Comparison of ENCODE assay signal across 8 cellular contexts in the genomic region with DNA sequence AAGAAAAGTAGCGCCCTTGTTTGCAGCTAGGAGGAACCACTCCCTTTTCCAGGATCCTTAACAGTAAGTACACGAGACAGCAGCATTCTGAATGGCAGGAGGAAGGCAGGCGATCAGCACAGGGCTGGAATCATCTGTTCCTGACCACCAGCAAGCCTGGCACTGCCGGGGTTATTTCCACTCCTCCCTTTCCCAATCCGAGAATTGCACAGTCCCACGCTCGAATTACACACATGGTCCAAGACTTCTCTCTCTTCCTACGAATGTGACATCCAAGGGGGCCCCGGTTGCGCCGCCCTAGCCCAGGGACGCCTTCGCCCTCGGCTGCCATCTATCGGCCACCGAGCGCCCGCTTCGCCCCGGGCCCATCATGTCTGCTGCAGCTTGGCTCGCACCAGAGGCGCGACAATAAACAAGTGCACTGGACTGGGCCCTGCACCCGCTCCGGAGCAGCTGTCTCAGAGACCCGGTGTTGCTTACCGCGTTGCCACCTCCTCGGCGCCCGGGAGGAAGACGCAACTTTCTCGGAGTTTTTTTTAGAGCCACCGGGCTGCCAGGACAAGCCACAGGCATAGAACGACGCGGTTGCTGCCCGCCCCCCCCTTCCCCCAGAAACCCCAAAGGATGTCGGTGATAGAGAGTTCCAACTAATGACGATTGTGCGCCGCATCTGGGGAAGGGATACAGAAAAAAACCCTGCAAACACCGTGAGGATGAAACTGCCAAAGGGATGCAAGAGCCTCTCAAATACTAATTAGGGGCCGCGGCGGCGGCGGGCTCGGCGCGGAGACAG. TPM values are rescaled to one million over a fixed set of nuclear protein-coding genes. Genes with fewer than 3 reads are reported as not detected.
A peak's percentile ranks its signal among the peaks of the same experiment; 100 is the strongest.
DNase-seq lines count a peak whose midpoint lies in the region; ATAC-seq and TF ChIP-seq lines count a peak whose summit lies in the region.

A gene with protein sequence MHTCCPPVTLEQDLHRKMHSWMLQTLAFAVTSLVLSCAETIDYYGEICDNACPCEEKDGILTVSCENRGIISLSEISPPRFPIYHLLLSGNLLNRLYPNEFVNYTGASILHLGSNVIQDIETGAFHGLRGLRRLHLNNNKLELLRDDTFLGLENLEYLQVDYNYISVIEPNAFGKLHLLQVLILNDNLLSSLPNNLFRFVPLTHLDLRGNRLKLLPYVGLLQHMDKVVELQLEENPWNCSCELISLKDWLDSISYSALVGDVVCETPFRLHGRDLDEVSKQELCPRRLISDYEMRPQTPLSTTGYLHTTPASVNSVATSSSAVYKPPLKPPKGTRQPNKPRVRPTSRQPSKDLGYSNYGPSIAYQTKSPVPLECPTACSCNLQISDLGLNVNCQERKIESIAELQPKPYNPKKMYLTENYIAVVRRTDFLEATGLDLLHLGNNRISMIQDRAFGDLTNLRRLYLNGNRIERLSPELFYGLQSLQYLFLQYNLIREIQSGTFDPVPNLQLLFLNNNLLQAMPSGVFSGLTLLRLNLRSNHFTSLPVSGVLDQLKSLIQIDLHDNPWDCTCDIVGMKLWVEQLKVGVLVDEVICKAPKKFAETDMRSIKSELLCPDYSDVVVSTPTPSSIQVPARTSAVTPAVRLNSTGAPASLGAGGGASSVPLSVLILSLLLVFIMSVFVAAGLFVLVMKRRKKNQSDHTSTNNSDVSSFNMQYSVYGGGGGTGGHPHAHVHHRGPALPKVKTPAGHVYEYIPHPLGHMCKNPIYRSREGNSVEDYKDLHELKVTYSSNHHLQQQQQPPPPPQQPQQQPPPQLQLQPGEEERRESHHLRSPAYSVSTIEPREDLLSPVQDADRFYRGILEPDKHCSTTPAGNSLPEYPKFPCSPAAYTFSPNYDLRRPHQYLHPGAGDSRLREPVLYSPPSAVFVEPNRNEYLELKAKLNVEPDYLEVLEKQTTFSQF (plus strand): TSS at position 341 of the 793 bp plus-strand sequence. CDS start 4,018 bp downstream, outside the sequence.

- DNase-seq in AG09319 (ENCODE audit: extremely low read depth, low read depth) = no peak
- peak; percentile 76 for DNase-seq in NCI-H510A (lab: John Stamatoyannopoulos, UW)
- DNase-seq in activated CD8-positive, alpha-beta T cell treated with anti-CD3 and anti-CD28 coated beads for 36 hours = peak; percentile 73
- DNase-seq in mesenteric fat pad (ENCODE audit: low spot score) = peak; percentile 93
- peak; percentile 40 for DNase-seq in stimulated activated CD8-positive, alpha-beta memory T cell treated with anti-CD3 and anti-CD28 coated beads, Interleukin-15, amount 100 ng/mL, for 24 hours (ENCODE audit: low read depth)

- peaks cover 48% of the 10 kb centered on the region for H3K27me3 Mint-ChIP-seq in activated CD8-positive, alpha-beta T cell treated with anti-CD3 and anti-CD28 coated beads for 36 hours

- H3K9ac ChIP-seq in endocrine pancreas (ENCODE audit: control insufficient read depth, insufficient read depth, low read length) = no peak within 1 kb of the TSS

- no peaks in the 10 kb centered on the region for H3K9me3 ChIP-seq in endocrine pancreas (ENCODE audit: control insufficient read depth, low read length)

- peak within 1 kb of the TSS; percentile 40 for H3K4me3 ChIP-seq in endocrine pancreas (ENCODE audit: control insufficient read depth, insufficient read depth, low read length)

- TF ChIP-seq CTCF in AG09319 (IDR thresholded peaks at IDR 0.05; ENCODE audit: low read depth, low read length) = peak; percentile 91
- TF ChIP-seq CTCF in activated CD8-positive, alpha-beta T cell treated with anti-CD3 and anti-CD28 coated beads for 36 hours (IDR thresholded peaks at IDR 0.05) = peak; percentile 62

- H3K4me3 Mint-ChIP-seq in activated CD8-positive, alpha-beta T cell treated with anti-CD3 and anti-CD28 coated beads for 36 hours = peak within 1 kb of the TSS; percentile 50

- peaks cover 5% of the 10 kb centered on the region for H3K27me3 ChIP-seq in endocrine pancreas (ENCODE audit: control insufficient read depth, insufficient read depth, low read length)

- CTCF ChIA-PET in activated CD8-positive, alpha-beta T cell treated with anti-CD3 and anti-CD28 coated beads for 36 hours (lab: Charles Lee) = no interaction called here

- peaks cover 4% of the 10 kb centered on the region for H3K4me1 ChIP-seq in endocrine pancreas (ENCODE audit: control insufficient read depth, insufficient read depth, low read length)

- H3K36me3 ChIP-seq in endocrine pancreas (ENCODE audit: control insufficient read depth, insufficient read depth, low read length) = no peaks in the 10 kb centered on the region

- H3K4me1 Mint-ChIP-seq in activated CD8-positive, alpha-beta T cell treated with anti-CD3 and anti-CD28 coated beads for 36 hours (ENCODE audit: low read depth) = peaks cover 11% of the 10 kb centered on the region

- POLR2A ChIA-PET in activated CD8-positive, alpha-beta T cell treated with anti-CD3 and anti-CD28 coated beads for 36 hours (lab: Charles Lee) = no interaction called here

- no peak within 1 kb of the TSS for H3K27ac Mint-ChIP-seq in activated CD8-positive, alpha-beta T cell treated with anti-CD3 and anti-CD28 coated beads for 36 hours

- H3K9me3 Mint-ChIP-seq in activated CD8-positive, alpha-beta T cell treated with anti-CD3 and anti-CD28 coated beads for 36 hours = no peaks in the 10 kb centered on the region

- intact Hi-C loops in activated CD8-positive, alpha-beta T cell treated with anti-CD3 and anti-CD28 coated beads for 36 hours (cut with micrococcal nuclease) = no loop called here

- peak; percentile 93 for ATAC-seq in GM18909 (IDR thresholded peaks at IDR 0.05; ENCODE audit: poor library complexity, unreplicated experiment)
- peak; percentile 93 for ATAC-seq in HG03135 (IDR thresholded peaks at IDR 0.05; ENCODE audit: unreplicated experiment)
- peak; percentile 97 for ATAC-seq in activated CD8-positive, alpha-beta T cell treated with anti-CD3 and anti-CD28 coated beads for 36 hours

- H3K36me3 Mint-ChIP-seq in activated CD8-positive, alpha-beta T cell treated with anti-CD3 and anti-CD28 coated beads for 36 hours (ENCODE audit: low read depth) = peaks cover 3% of the 10 kb centered on the region

RNA-seq across cellular contexts. Expression of the gene that starts here (rescaled TPM):
- total RNA-seq in activated CD8-positive, alpha-beta T cell treated with anti-CD3 and anti-CD28 coated beads for 36 hours = not detected
- total RNA-seq in mesenteric fat pad = 0.03 TPM

Comparison
In these comparisons a context has a peak if more than half of its experiments do, and no peak if none do; other contexts are left out.
1. Peak in DNase-seq and ATAC-seq in activated CD8-positive, alpha-beta T cell treated with anti-CD3 and anti-CD28 coated beads for 36 hours; RNA of the gene not detected or under 1 TPM.
2. Peak in DNase-seq in mesenteric fat pad; RNA of the gene not detected or under 1 TPM.